1 cellular context compared by ENCODE assay signal in the genomic region with DNA sequence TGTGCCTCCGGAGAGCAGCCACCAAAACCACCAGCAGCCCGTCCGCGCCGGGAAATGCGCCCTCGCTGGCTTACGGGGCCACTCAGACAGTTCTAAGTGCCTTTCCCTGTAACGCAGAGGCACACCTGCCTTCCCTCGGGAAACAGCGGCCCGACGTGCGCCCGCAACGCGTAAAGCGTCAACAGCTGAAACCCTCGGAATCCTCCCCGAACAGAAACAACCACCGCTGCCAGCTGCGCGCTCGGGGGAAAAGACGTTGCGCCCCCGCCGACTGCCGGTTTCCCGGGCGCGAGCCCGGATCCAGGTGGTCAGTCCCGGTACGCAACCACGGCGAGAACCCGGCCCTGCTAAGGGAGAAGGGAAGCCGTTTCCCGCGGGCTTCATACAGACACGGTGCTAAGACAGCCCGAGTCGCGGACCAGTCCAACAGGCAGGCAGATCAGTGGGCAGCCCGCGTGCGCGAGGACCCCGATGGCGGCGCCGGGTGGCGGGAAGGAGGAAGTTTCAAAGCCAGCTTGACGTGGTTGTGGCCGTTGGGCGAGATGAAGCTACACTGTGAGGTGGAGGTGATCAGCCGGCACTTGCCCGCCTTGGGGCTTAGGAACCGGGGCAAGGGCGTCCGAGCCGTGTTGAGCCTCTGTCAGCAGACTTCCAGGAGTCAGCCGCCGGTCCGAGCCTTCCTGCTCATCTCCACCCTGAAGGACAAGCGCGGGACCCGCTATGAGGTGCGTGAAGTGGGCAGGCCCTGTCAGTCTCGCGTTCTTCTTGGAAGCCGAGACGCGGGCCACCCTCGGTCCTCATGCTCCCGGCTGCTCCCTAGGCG.
TF ChIP-seq lines count a peak whose summit lies in the region.

TSS of gene LRR1 (plus strand) at position 462 of the 823 bp plus-strand sequence. CDS start at position 543, 81 bp downstream.

TF ChIP-seq in GM12878, 131 proteins besides CTCF, POLR2A, EP300 and RAD21 (continued from another document and continues in another):
- peak; percentile 44; the same call in 2 of the 3 replicates for TF ChIP-seq POU2F2 (IDR thresholded peaks at IDR 0.05; ENCODE audit: borderline replicate concordance, low read depth, low read length)
- peak; percentile 42; the same call in 1 of the 2 replicates for TF ChIP-seq ATF7 (IDR thresholded peaks at IDR 0.05; ENCODE audit: low read depth)
- no peak for TF ChIP-seq NFXL1 (IDR thresholded peaks at IDR 0.05; ENCODE audit: borderline replicate concordance)
- TF ChIP-seq, protein P1, sequence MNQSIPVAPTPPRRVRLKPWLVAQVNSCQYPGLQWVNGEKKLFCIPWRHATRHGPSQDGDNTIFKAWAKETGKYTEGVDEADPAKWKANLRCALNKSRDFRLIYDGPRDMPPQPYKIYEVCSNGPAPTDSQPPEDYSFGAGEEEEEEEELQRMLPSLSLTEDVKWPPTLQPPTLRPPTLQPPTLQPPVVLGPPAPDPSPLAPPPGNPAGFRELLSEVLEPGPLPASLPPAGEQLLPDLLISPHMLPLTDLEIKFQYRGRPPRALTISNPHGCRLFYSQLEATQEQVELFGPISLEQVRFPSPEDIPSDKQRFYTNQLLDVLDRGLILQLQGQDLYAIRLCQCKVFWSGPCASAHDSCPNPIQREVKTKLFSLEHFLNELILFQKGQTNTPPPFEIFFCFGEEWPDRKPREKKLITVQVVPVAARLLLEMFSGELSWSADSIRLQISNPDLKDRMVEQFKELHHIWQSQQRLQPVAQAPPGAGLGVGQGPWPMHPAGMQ (IDR thresholded peaks at IDR 0.05; ENCODE audit: borderline replicate concordance) = peak; percentile 96
- TF ChIP-seq DPF2 (IDR thresholded peaks at IDR 0.05) = peak; percentile 78
- TF ChIP-seq TAF1 (IDR thresholded peaks at IDR 0.05; ENCODE audit: borderline replicate concordance, low read depth, low read length) = peak; percentile 95
- peak; percentile 81 for TF ChIP-seq FOXK2 (IDR thresholded peaks at IDR 0.05)
- TF ChIP-seq RELB (IDR thresholded peaks at IDR 0.05; ENCODE audit: low read depth) = peak; percentile 81
- peak; percentile 96 for TF ChIP-seq YY1 (IDR thresholded peaks at IDR 0.05; ENCODE audit: low read depth, low read length)
- TF ChIP-seq MTA3 (IDR thresholded peaks at IDR 0.05; ENCODE audit: borderline replicate concordance, low read length) = no peak
- no peak for TF ChIP-seq BMI1 (IDR thresholded peaks at IDR 0.05; ENCODE audit: borderline replicate concordance)
- no peak for TF ChIP-seq ZNF384 (IDR thresholded peaks at IDR 0.05; ENCODE audit: borderline replicate concordance, low read depth, low read length)
- TF ChIP-seq, protein P2, sequence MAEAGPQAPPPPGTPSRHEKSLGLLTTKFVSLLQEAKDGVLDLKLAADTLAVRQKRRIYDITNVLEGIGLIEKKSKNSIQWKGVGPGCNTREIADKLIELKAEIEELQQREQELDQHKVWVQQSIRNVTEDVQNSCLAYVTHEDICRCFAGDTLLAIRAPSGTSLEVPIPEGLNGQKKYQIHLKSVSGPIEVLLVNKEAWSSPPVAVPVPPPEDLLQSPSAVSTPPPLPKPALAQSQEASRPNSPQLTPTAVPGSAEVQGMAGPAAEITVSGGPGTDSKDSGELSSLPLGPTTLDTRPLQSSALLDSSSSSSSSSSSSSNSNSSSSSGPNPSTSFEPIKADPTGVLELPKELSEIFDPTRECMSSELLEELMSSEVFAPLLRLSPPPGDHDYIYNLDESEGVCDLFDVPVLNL (IDR thresholded peaks at IDR 0.05; ENCODE audit: low read depth, low read length) = peak; percentile 98
- peak; percentile 67; the same call in 1 of the 2 replicates for TF ChIP-seq POLR2AphosphoS2 (IDR thresholded peaks at IDR 0.05; ENCODE audit: low read depth, low read length)
- TF ChIP-seq NFYA (IDR thresholded peaks at IDR 0.05; ENCODE audit: borderline replicate concordance, low read depth, low read length) = no peak
- peak; percentile 80 for TF ChIP-seq CHD2 (IDR thresholded peaks at IDR 0.05; ENCODE audit: borderline replicate concordance, low read depth, low read length)
- TF ChIP-seq RELA (IDR thresholded peaks at IDR 0.05; ENCODE audit: borderline replicate concordance, partially characterized antibody) = peak; percentile 82
- TF ChIP-seq NRF1 (conservative IDR thresholded peaks at IDR 0.05; ENCODE audit: low read depth, low read length) = no peak; the same call in 1 of the 2 replicates
- TF ChIP-seq IKZF2 (IDR thresholded peaks at IDR 0.05) = peak; percentile 58 to 87; a peak in 3 of 4 replicates
- peak; percentile 74 for TF ChIP-seq MYC (IDR thresholded peaks at IDR 0.05; ENCODE audit: insufficient read depth, insufficient read length, insufficient replicate concordance, low read length, severe bottlenecking)
- TF ChIP-seq TCF3 (IDR thresholded peaks at IDR 0.05; ENCODE audit: borderline replicate concordance, insufficient read depth, low read depth, low read length) = peak; percentile 91
- peak; percentile 69 for TF ChIP-seq E4F1 (IDR thresholded peaks at IDR 0.05; ENCODE audit: borderline replicate concordance, partially characterized antibody)
- peak; percentile 55; the same call in 1 of the 2 replicates for TF ChIP-seq SMARCA5 (IDR thresholded peaks at IDR 0.05)
- peak; percentile 86; the same call in 1 of the 2 replicates for TF ChIP-seq LARP7 (IDR thresholded peaks at IDR 0.05)
- TF ChIP-seq RB1 (IDR thresholded peaks at IDR 0.05; ENCODE audit: borderline replicate concordance) = peak; percentile 96; the same call in 1 of the 2 replicates
- TF ChIP-seq, protein P3, sequence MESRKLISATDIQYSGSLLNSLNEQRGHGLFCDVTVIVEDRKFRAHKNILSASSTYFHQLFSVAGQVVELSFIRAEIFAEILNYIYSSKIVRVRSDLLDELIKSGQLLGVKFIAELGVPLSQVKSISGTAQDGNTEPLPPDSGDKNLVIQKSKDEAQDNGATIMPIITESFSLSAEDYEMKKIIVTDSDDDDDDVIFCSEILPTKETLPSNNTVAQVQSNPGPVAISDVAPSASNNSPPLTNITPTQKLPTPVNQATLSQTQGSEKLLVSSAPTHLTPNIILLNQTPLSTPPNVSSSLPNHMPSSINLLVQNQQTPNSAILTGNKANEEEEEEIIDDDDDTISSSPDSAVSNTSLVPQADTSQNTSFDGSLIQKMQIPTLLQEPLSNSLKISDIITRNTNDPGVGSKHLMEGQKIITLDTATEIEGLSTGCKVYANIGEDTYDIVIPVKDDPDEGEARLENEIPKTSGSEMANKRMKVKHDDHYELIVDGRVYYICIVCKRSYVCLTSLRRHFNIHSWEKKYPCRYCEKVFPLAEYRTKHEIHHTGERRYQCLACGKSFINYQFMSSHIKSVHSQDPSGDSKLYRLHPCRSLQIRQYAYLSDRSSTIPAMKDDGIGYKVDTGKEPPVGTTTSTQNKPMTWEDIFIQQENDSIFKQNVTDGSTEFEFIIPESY (IDR thresholded peaks at IDR 0.05) = peak; percentile 60; the same call in 1 of the 2 replicates
- no peak; the same call in none of the 2 replicates for TF ChIP-seq PML (IDR thresholded peaks at IDR 0.05; ENCODE audit: low read length)
- TF ChIP-seq, protein P4, sequence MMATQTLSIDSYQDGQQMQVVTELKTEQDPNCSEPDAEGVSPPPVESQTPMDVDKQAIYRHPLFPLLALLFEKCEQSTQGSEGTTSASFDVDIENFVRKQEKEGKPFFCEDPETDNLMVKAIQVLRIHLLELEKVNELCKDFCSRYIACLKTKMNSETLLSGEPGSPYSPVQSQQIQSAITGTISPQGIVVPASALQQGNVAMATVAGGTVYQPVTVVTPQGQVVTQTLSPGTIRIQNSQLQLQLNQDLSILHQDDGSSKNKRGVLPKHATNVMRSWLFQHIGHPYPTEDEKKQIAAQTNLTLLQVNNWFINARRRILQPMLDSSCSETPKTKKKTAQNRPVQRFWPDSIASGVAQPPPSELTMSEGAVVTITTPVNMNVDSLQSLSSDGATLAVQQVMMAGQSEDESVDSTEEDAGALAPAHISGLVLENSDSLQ (IDR thresholded peaks at IDR 0.05) = peak; percentile 83
- TF ChIP-seq TCF12 (IDR thresholded peaks at IDR 0.05; ENCODE audit: low read depth, low read length) = peak; percentile 65; the same call in 1 of the 2 replicates
- TF ChIP-seq ZNF274 (IDR thresholded peaks at IDR 0.05; ENCODE audit: insufficient read depth, insufficient read length) = no peak
- peak; percentile 88 for TF ChIP-seq MAX (IDR thresholded peaks at IDR 0.05; ENCODE audit: low read depth, low read length)
- TF ChIP-seq ZBED1 (IDR thresholded peaks at IDR 0.05; ENCODE audit: borderline replicate concordance) = no peak; the same call in 1 of the 2 replicates
- TF ChIP-seq ETV6 (conservative IDR thresholded peaks at IDR 0.05 in 1 of 2, IDR thresholded peaks at IDR 0.05 in 1 of 2; ENCODE audit: borderline replicate concordance in 1 of 2, low read depth in 1 of 2) = no peak
- no peak for TF ChIP-seq HDGF (IDR thresholded peaks at IDR 0.05)
- no peak for TF ChIP-seq GABPA (IDR thresholded peaks at IDR 0.05; ENCODE audit: low read depth)
- peak; percentile 53; the same call in 1 of the 2 replicates for TF ChIP-seq ZNF687 (IDR thresholded peaks at IDR 0.05)
- no peak for TF ChIP-seq ZBTB4 (CRISPR knock-in tag; IDR thresholded peaks at IDR 0.05)
- TF ChIP-seq MTA2 (IDR thresholded peaks at IDR 0.05; ENCODE audit: low read depth) = no peak
- TF ChIP-seq SIN3A (IDR thresholded peaks at IDR 0.05; ENCODE audit: low read depth, low read length) = peak; percentile 95
